ENCODE assay signal across 21 cellular contexts in the genomic region with DNA sequence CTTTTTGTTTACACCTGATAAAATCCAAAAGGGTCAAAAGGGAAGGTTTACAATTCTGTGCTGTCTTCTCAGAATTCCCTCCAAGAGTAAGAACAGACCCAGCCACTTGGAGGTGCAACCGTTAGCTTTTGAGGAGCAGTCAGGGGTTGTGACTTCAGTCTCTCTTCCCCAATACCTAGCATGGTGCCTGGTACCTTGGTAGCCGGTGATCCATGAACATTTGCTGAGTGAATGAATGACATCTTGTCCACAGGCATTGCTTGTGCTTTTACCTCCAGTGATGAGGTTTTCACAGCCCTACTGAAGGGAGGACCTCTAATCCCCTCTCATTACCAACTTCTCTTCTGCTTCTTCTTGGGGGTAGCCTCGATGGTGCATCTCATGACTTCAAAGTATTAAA. TPM values are rescaled to one million over a fixed set of nuclear protein-coding genes. Genes with fewer than 3 reads are reported as not detected.
DNase-seq lines count a peak whose midpoint lies in the region; ATAC-seq and TF ChIP-seq lines count a peak whose summit lies in the region.
"Had no signal": no experiment of that assay in that cellular context is flagged by ENCODE, and none has a peak within 500 bp of the region (broad histone marks: within the 10 kb centered on the region; RNA-seq: fewer than 3 reads in every experiment).

No MANE protein-coding gene starts in this region.

- CTCF ChIA-PET in CD4-positive, alpha-beta memory T cell (lab: Charles Lee; ENCODE audit: partially characterized antibody): interaction anchor here (1.0 to 2.4 kb wide), 6 partner anchors 9 to 165 kb away, joined by 4 to 19 read pairs (median 4); no protein-coding TSS in a partner anchor
- CTCF ChIA-PET in activated CD4-positive, alpha-beta memory T cell treated with anti-CD3 and anti-CD28 coated beads for 36 hours (lab: Charles Lee): interaction anchor here (0.6 to 2.4 kb wide), 6 partner anchors 9 to 177 kb away, joined by 3 to 33 read pairs (median 9); a partner anchor contains a TSS
- CTCF ChIA-PET in GM10248 (lab: Yijun Ruan, JAX): interaction anchor here (0.6 to 3.7 kb wide), 4 partner anchors 10 to 164 kb away, joined by 3 to 40 read pairs (median 7); a partner anchor contains a TSS

- POLR2A ChIA-PET in CD4-positive, alpha-beta memory T cell (lab: Charles Lee; ENCODE audit: partially characterized antibody): interaction anchor here (0.8 to 6.2 kb wide), 4 partner anchors 10 to 113 kb away, joined by 3 to 91 read pairs (median 4); a partner anchor contains a TSS
- POLR2A ChIA-PET in activated CD4-positive, alpha-beta memory T cell treated with anti-CD3 and anti-CD28 coated beads for 36 hours (lab: Charles Lee): interaction anchor here (0.9 to 3.4 kb wide), 11 partner anchors 9 to 159 kb away, joined by 3 to 72 read pairs (median 5); a partner anchor contains a TSS
- POLR2A ChIA-PET in GM10248 (lab: Yijun Ruan, JAX): interaction anchor here (0.8 to 2.3 kb wide), 2 partner anchors 7 to 10 kb away, joined by 3 to 9 read pairs; no protein-coding TSS in a partner anchor

- ATAC-seq in CD4-positive, CD25-positive, alpha-beta regulatory T cell (ENCODE audit: low read depth in 2 of 2): no peak
- no peak for ATAC-seq in central memory CD8-positive, alpha-beta T cell (replicated peaks; ENCODE audit: extremely low read depth, poor library complexity, severe bottlenecking)
- ATAC-seq in sciatic nerve (no peak), GM18517 (IDR thresholded peaks at IDR 0.05; ENCODE audit: unreplicated experiment) (no peak)
- ATAC-seq: HepG2 had no signal

- H3K27me3 Mint-ChIP-seq in CD4-positive, CD25-positive, alpha-beta regulatory T cell: peaks cover 7% of the 10 kb centered on the region
- no peaks in the 10 kb centered on the region for H3K27me3 Mint-ChIP-seq in CD4-positive, alpha-beta memory T cell
- H3K27me3 Mint-ChIP-seq in activated CD4-positive, alpha-beta memory T cell treated with anti-CD3 and anti-CD28 coated beads for 36 hours: no peaks in the 10 kb centered on the region
- no peaks in the 10 kb centered on the region for H3K27me3 Mint-ChIP-seq in central memory CD8-positive, alpha-beta T cell

- H3K4me1 ChIP-seq in CD4-positive, CD25-positive, alpha-beta regulatory T cell (ENCODE audit: control insufficient read depth, insufficient read depth, low read length, poor library complexity, severe bottlenecking): peaks cover 34% of the 10 kb centered on the region
- peaks cover 64% of the 10 kb centered on the region for H3K4me1 ChIP-seq in CD4-positive, alpha-beta memory T cell (ENCODE audit: insufficient read depth, low read length)
- H3K4me1 ChIP-seq: Caco-2 had no signal

- intact Hi-C loops in CD4-positive, alpha-beta memory T cell (cut with micrococcal nuclease): no loop called here
- intact Hi-C loops in activated CD4-positive, alpha-beta memory T cell treated with anti-CD3 and anti-CD28 coated beads for 36 hours (cut with micrococcal nuclease): loop anchor here (10.0 kb wide), 3 partner anchors 390 to 1370 kb away; a partner anchor contains a TSS
- intact Hi-C loops in sciatic nerve (cut with DNase I): no loop called here

- H3K36me3 ChIP-seq in CD4-positive, CD25-positive, alpha-beta regulatory T cell (ENCODE audit: control insufficient read depth, insufficient read depth, low read length): no peaks in the 10 kb centered on the region
- H3K36me3 ChIP-seq in CD4-positive, alpha-beta memory T cell (ENCODE audit: insufficient read depth, low read length): no peaks in the 10 kb centered on the region

- peak overlapping the region in 2 of 4 donors; percentile 9 to 13 for H3K4me3 Mint-ChIP-seq in CD4-positive, CD25-positive, alpha-beta regulatory T cell
- H3K4me3 Mint-ChIP-seq in CD4-positive, alpha-beta memory T cell: peak overlapping the region in 1 of 8 donors; percentile 25
- peak overlapping the region; percentile 41 for H3K4me3 Mint-ChIP-seq in activated CD4-positive, alpha-beta memory T cell treated with anti-CD3 and anti-CD28 coated beads for 36 hours
- H3K4me3 Mint-ChIP-seq in central memory CD8-positive, alpha-beta T cell: no peak overlapping the region
- H3K4me3 Mint-ChIP-seq: type B pancreatic cell had no signal

- no peak for TF ChIP-seq CTCF in GM10248 (IDR thresholded peaks at IDR 0.05; ENCODE audit: control extremely low read depth, extremely low read depth, low read depth, missing control alignments)

- peaks cover 0 to 1% (median 0%) of the 10 kb centered on the region in 7 donors for H3K9me3 Mint-ChIP-seq in CD4-positive, CD25-positive, alpha-beta regulatory T cell
- peaks cover 0 to 2% (median 0%) of the 10 kb centered on the region in 8 donors for H3K9me3 Mint-ChIP-seq in CD4-positive, alpha-beta memory T cell
- H3K9me3 Mint-ChIP-seq in activated CD4-positive, alpha-beta memory T cell treated with anti-CD3 and anti-CD28 coated beads for 36 hours: no peaks in the 10 kb centered on the region
- no peaks in the 10 kb centered on the region for H3K9me3 Mint-ChIP-seq in central memory CD8-positive, alpha-beta T cell
- H3K9me3 Mint-ChIP-seq: type B pancreatic cell had no signal

- H3K27ac ChIP-seq in CD4-positive, CD25-positive, alpha-beta regulatory T cell (ENCODE audit: insufficient read depth, low read length, poor library complexity, severe bottlenecking): peak overlapping the region; percentile 67
- H3K27ac ChIP-seq in CD4-positive, alpha-beta memory T cell (ENCODE audit: low read depth, low read length): peak overlapping the region; percentile 26
- H3K27ac ChIP-seq: coronary artery had no signal

- H3K4me3 ChIP-seq in CD4-positive, CD25-positive, alpha-beta regulatory T cell (ENCODE audit: low read depth, low read length): no peak overlapping the region
- H3K4me3 ChIP-seq in CD4-positive, alpha-beta memory T cell (ENCODE audit: low read length in 2 of 2): no peak overlapping the region
- H3K4me3 ChIP-seq: coronary artery had no signal

- H3K9me3 ChIP-seq in CD4-positive, CD25-positive, alpha-beta regulatory T cell (ENCODE audit: control insufficient read depth in 2 of 2, low read length in 2 of 2): no peaks in the 10 kb centered on the region
- H3K9me3 ChIP-seq in CD4-positive, alpha-beta memory T cell (ENCODE audit: control insufficient read depth in 1 of 2, low read length in 2 of 2): no peaks in the 10 kb centered on the region
- H3K9me3 ChIP-seq: Caco-2 had no signal

- H3K27me3 ChIP-seq in CD4-positive, CD25-positive, alpha-beta regulatory T cell (ENCODE audit: control insufficient read depth, insufficient read depth, low read length): no peaks in the 10 kb centered on the region
- no peaks in the 10 kb centered on the region for H3K27me3 ChIP-seq in CD4-positive, alpha-beta memory T cell (ENCODE audit: insufficient read depth, low read length)

- H3K36me3 Mint-ChIP-seq in CD4-positive, CD25-positive, alpha-beta regulatory T cell: peaks cover 23% of the 10 kb centered on the region
- peaks cover 12 to 60% of the 10 kb centered on the region in 2 donors for H3K36me3 Mint-ChIP-seq in CD4-positive, alpha-beta memory T cell
- H3K36me3 Mint-ChIP-seq in activated CD4-positive, alpha-beta memory T cell treated with anti-CD3 and anti-CD28 coated beads for 36 hours: peaks cover 81% of the 10 kb centered on the region
- H3K36me3 Mint-ChIP-seq in central memory CD8-positive, alpha-beta T cell (ENCODE audit: insufficient read depth): peaks cover 27% of the 10 kb centered on the region
- H3K36me3 Mint-ChIP-seq: type B pancreatic cell had no signal

- peaks cover 23 to 74% (median 30%) of the 10 kb centered on the region in 4 donors for H3K4me1 Mint-ChIP-seq in CD4-positive, CD25-positive, alpha-beta regulatory T cell
- H3K4me1 Mint-ChIP-seq in CD4-positive, alpha-beta memory T cell: peaks cover 40 to 78% (median 56%) of the 10 kb centered on the region in 4 donors
- H3K4me1 Mint-ChIP-seq in activated CD4-positive, alpha-beta memory T cell treated with anti-CD3 and anti-CD28 coated beads for 36 hours (ENCODE audit: low read depth): peaks cover 87% of the 10 kb centered on the region
- H3K4me1 Mint-ChIP-seq in central memory CD8-positive, alpha-beta T cell: peaks cover 51% of the 10 kb centered on the region

- DNase-seq in CD4-positive, CD25-positive, alpha-beta regulatory T cell: no peak
- no peak for DNase-seq in CD4-positive, alpha-beta memory T cell
- DNase-seq in activated CD4-positive, alpha-beta memory T cell treated with anti-CD3 and anti-CD28 coated beads for 36 hours: no peak
- no peak for DNase-seq in central memory CD8-positive, alpha-beta T cell (ENCODE audit: low spot score in 2 of 2)
- DNase-seq in sciatic nerve (ENCODE audit: low spot score) (no peak), NCI-H526 (lab: John Stamatoyannopoulos, UW) (no peak), GM10248 (ENCODE audit: extremely low spot score) (no peak)
- DNase-seq: activated CD4-positive, alpha-beta T cell treated with anti-CD3 and anti-CD28 coated beads for 48 hours; amniotic stem cell; Caco-2; NCI-H1417; NCI-H446; occipital lobe; SIG-M5; small intestine; stimulated activated CD4-positive, alpha-beta T cell treated with anti-CD3 and anti-CD28 coated beads, Interleukin-2, amount 100 ng/mL, for 24 hours; stimulated activated naive CD4-positive, alpha-beta T cell had no signal

- H3K27ac Mint-ChIP-seq in CD4-positive, CD25-positive, alpha-beta regulatory T cell: peak overlapping the region; percentile 47 to 82 (median 57)
- peak overlapping the region; percentile 10 to 89 (median 73) for H3K27ac Mint-ChIP-seq in CD4-positive, alpha-beta memory T cell
- peak overlapping the region; percentile 86 for H3K27ac Mint-ChIP-seq in activated CD4-positive, alpha-beta memory T cell treated with anti-CD3 and anti-CD28 coated beads for 36 hours
- peak overlapping the region; percentile 92 for H3K27ac Mint-ChIP-seq in central memory CD8-positive, alpha-beta T cell (ENCODE audit: low read depth)
- H3K27ac Mint-ChIP-seq: type B pancreatic cell had no signal

RNA-seq across cellular contexts. Expression of a gene that starts 11.7 kb away (rescaled TPM):
- 3.0 TPM for total RNA-seq in CD4-positive, CD25-positive, alpha-beta regulatory T cell
- polyA plus RNA-seq in CD4-positive, CD25-positive, alpha-beta regulatory T cell: 10 to 100 TPM in 1 of 4 donors, 1 to 10 TPM in 3; 3.6 to 11.5 (median 6.9) TPM
- 10 to 100 TPM; 30.6 to 33.2 TPM for total RNA-seq in CD4-positive, alpha-beta memory T cell
- polyA plus RNA-seq in CD4-positive, alpha-beta memory T cell: 10 to 100 TPM in 1 of 2 donors, 1 to 10 TPM in 1; 7.8 to 12.1 TPM
- total RNA-seq in activated CD4-positive, alpha-beta memory T cell treated with anti-CD3 and anti-CD28 coated beads for 36 hours: 10 to 100 TPM; 53.3 to 55.3 TPM
- 0.85 TPM for total RNA-seq in sciatic nerve
- total RNA-seq: occipital lobe had no signal
